Comparison of ENCODE assay signal across 2 cellular contexts in genomic region chr1:212284332-212284743, GRCh38.
TF ChIP-seq lines count a peak whose summit lies in the region.

No MANE protein-coding gene starts in this region.

TF ChIP-seq in SK-N-SH, 30 proteins besides CTCF, POLR2A, EP300 and RAD21 (continued from another document):
- TF ChIP-seq NFIC (IDR thresholded peaks at IDR 0.05; ENCODE audit: borderline replicate concordance), result no peak
- no peak for TF ChIP-seq GABPA (IDR thresholded peaks at IDR 0.05; ENCODE audit: low read depth)
- TF ChIP-seq SMC3 (IDR thresholded peaks at IDR 0.05; ENCODE audit: low read depth, low read length), result no peak
TF ChIP-seq in SK-N-SH: peak in this region for 0.

TF ChIP-seq in SK-N-SH treated with all-trans-retinoic acid at 6 μM for 48 hours, 23 proteins besides CTCF, POLR2A, EP300 and RAD21 (continued from another document):
- TF ChIP-seq PPARA (CRISPR knock-in tag; IDR thresholded peaks at IDR 0.05; ENCODE audit: borderline replicate concordance), result no peak
- no peak for TF ChIP-seq POU6F1 (CRISPR knock-in tag; IDR thresholded peaks at IDR 0.05; ENCODE audit: borderline replicate concordance, low read depth)
- TF ChIP-seq TOX (CRISPR knock-in tag; IDR thresholded peaks at IDR 0.05; ENCODE audit: borderline replicate concordance), result no peak
- TF ChIP-seq CREB5 (CRISPR knock-in tag; IDR thresholded peaks at IDR 0.05; ENCODE audit: low read depth), result no peak
- no peak for TF ChIP-seq ZNF70 (CRISPR knock-in tag; IDR thresholded peaks at IDR 0.05)
- TF ChIP-seq PATZ1 (CRISPR knock-in tag; IDR thresholded peaks at IDR 0.05; ENCODE audit: borderline replicate concordance), result no peak
- TF ChIP-seq ARNTL (CRISPR knock-in tag; IDR thresholded peaks at IDR 0.05; ENCODE audit: borderline replicate concordance, low read depth), result no peak
- no peak for TF ChIP-seq ZNF565 (CRISPR knock-in tag; conservative IDR thresholded peaks at IDR 0.05; ENCODE audit: low read depth)
